Comparison of ENCODE assay signal across 8 cellular contexts in genomic region chr5:177497297-177498012, GRCh38. TPM values are rescaled to one million over a fixed set of nuclear protein-coding genes. Genes with fewer than 3 reads are reported as not detected.
DNase-seq lines count a peak whose midpoint lies in the region; ATAC-seq lines count a peak whose summit lies in the region.

Gene PDLIM7, minus strand, starts transcription at chr5:177497604. Its CDS starts 1,092 bp downstream, at chr5:177496512.

- H3K27ac ChIP-seq in CD8-positive, alpha-beta memory T cell (ENCODE audit: low read depth, low read length), result peak within 1 kb of the TSS; percentile 69

- no peaks in the 10 kb centered on the region for H3K9me3 ChIP-seq in CD8-positive, alpha-beta memory T cell (ENCODE audit: low read length)

- H3K36me3 ChIP-seq in CD8-positive, alpha-beta memory T cell (ENCODE audit: insufficient read depth, low read length), result no peaks in the 10 kb centered on the region

- no peaks in the 10 kb centered on the region for H3K27me3 ChIP-seq in CD8-positive, alpha-beta memory T cell (ENCODE audit: insufficient read depth, low read length, poor library complexity, severe bottlenecking)

- H3K36me3 Mint-ChIP-seq in CD8-positive, alpha-beta memory T cell, result peaks cover 0 to 6% (median 3%) of the 10 kb centered on the region in 3 donors

- H3K9me3 Mint-ChIP-seq in CD8-positive, alpha-beta memory T cell, result no peaks in the 10 kb centered on the region

- ATAC-seq in GM19467 (IDR thresholded peaks at IDR 0.05; ENCODE audit: unreplicated experiment), result peak; percentile 65

- POLR2A ChIA-PET in CD8-positive, alpha-beta memory T cell (lab: Charles Lee), result interaction anchor here (0.6 to 1.8 kb wide), 7 partner anchors 9 to 108 kb away, joined by 3 to 15 read pairs (median 5); no protein-coding TSS in a partner anchor

- H3K4me3 ChIP-seq in CD8-positive, alpha-beta memory T cell (ENCODE audit: low read length), result peak within 1 kb of the TSS; percentile 81

- peak; percentile 89 to 95 (median 90) for DNase-seq in CD8-positive, alpha-beta memory T cell
- DNase-seq in HS-5 (ENCODE audit: low read depth), result peak; percentile 88
- DNase-seq in NK-92 (lab: John Stamatoyannopoulos, UW; ENCODE audit: unreplicated experiment), result peak; percentile 46
- peak; percentile 82 to 91 for DNase-seq in activated CD8-positive, alpha-beta memory T cell treated with anti-CD3 and anti-CD28 coated beads for 1 hour (ENCODE audit: extremely low read depth in 1 of 2, low read depth in 1 of 2)
- DNase-seq in effector CD8-positive, alpha-beta T cell (lab: John Stamatoyannopoulos, UW), result peak; percentile 90
- peak; percentile 92 for DNase-seq in medulla oblongata (ENCODE audit: extremely low spot score)
- peak; percentile 86 for DNase-seq in stimulated activated CD8-positive, alpha-beta memory T cell treated with anti-CD3 and anti-CD28 coated beads, Interleukin-12 subunit alpha, Interleukin-12 subunit beta, amount 100 ng/mL, for 1 hour (ENCODE audit: low read depth)

- peaks cover 13 to 42% (median 23%) of the 10 kb centered on the region in 3 donors for H3K4me1 Mint-ChIP-seq in CD8-positive, alpha-beta memory T cell

- peak within 1 kb of the TSS in 7 of 8 donors; percentile 0 to 91 (median 75) for H3K27ac Mint-ChIP-seq in CD8-positive, alpha-beta memory T cell

- H3K4me3 Mint-ChIP-seq in CD8-positive, alpha-beta memory T cell, result peak within 1 kb of the TSS; percentile 69 to 89 (median 86)

- H3K4me1 ChIP-seq in CD8-positive, alpha-beta memory T cell (ENCODE audit: insufficient read depth, low read length), result peaks cover 22% of the 10 kb centered on the region

- H3K27me3 Mint-ChIP-seq in CD8-positive, alpha-beta memory T cell, result peaks cover 0 to 2% of the 10 kb centered on the region in 2 donors

- CTCF ChIA-PET in CD8-positive, alpha-beta memory T cell (lab: Charles Lee), result interaction anchor here (0.7 to 12.2 kb wide), 13 partner anchors 19 to 189 kb away, joined by 3 to 116 read pairs (median 4); partner anchors contain the start of genes DDX41 and LMAN2

RNA-seq across cellular contexts. Expression of gene PDLIM7, which starts in this region (rescaled TPM):
- 10 to 100 TPM; 28.4 to 30.4 TPM for total RNA-seq in CD8-positive, alpha-beta memory T cell
- 6.0 TPM for polyA plus RNA-seq in CD8-positive, alpha-beta memory T cell

Comparison
In these comparisons a context has a peak if more than half of its experiments do, and no peak if none do; other contexts are left out.
1. Peak in every context shown above with its lines: DNase-seq, ATAC-seq, H3K4me3 ChIP-seq and H3K27ac ChIP-seq.